In genomic region chr1:201895913-201896807, GRCh38 we compare ENCODE assay signal across 8 cellular contexts. TPM values are rescaled to one million over a fixed set of nuclear protein-coding genes. Genes with fewer than 3 reads are reported as not detected.
DNase-seq lines count a peak whose midpoint lies in the region; ATAC-seq and TF ChIP-seq lines count a peak whose summit lies in the region.

No MANE protein-coding gene starts in this region.

- H3K4me1 ChIP-seq in BE2C: no peaks in the 10 kb centered on the region
- peaks cover 30% of the 10 kb centered on the region for H3K4me1 ChIP-seq in NT2/D1 (ENCODE audit: insufficient read depth, insufficient read length)

- H3K4me3 ChIP-seq in BE2C (ENCODE audit: low read depth, low read length) (no peak overlapping the region), NT2/D1 (ENCODE audit: insufficient read length, low read depth) (no peak overlapping the region)

- H3K27me3 Mint-ChIP-seq in effector memory CD8-positive, alpha-beta T cell: peaks cover 35 to 42% of the 10 kb centered on the region in 2 donors

- H3K9ac ChIP-seq in NT2/D1 (ENCODE audit: insufficient read length, low read depth): no peak overlapping the region

- peaks cover 7% of the 10 kb centered on the region in 2 donors for H3K4me1 Mint-ChIP-seq in effector memory CD8-positive, alpha-beta T cell (ENCODE audit: low read depth in 2 of 2)

- H3K27ac Mint-ChIP-seq in effector memory CD8-positive, alpha-beta T cell: peak overlapping the region; percentile 68 to 78

- peak; percentile 67 for ATAC-seq in GM19397 (IDR thresholded peaks at IDR 0.05; ENCODE audit: unreplicated experiment)
- peak; percentile 96 for ATAC-seq in effector memory CD8-positive, alpha-beta T cell (replicated peaks)

- H3K9me3 ChIP-seq in BE2C (no peaks in the 10 kb centered on the region), NT2/D1 (ENCODE audit: insufficient read depth, low read length) (no peaks in the 10 kb centered on the region)

- no peaks in the 10 kb centered on the region for H3K9me3 Mint-ChIP-seq in effector memory CD8-positive, alpha-beta T cell

- DNase-seq in BE2C (peak; percentile 92), HS-5 (ENCODE audit: low read depth) (peak; percentile 64), NT2/D1 (ENCODE audit: low read depth, low spot score) (peak; percentile 97), mesenteric fat pad (ENCODE audit: low spot score) (peak; percentile 95)
- peak; percentile 91 for DNase-seq in activated CD8-positive, alpha-beta memory T cell treated with anti-CD3 and anti-CD28 coated beads for 24 hours
- DNase-seq in effector memory CD8-positive, alpha-beta T cell: peak; percentile 61 to 76 (median 69)
- DNase-seq in stimulated activated CD8-positive, alpha-beta memory T cell treated with anti-CD3 and anti-CD28 coated beads, Interleukin-15, amount 100 ng/mL, for 1 hour (ENCODE audit: low read depth): peak; percentile 60

- H3K27me3 ChIP-seq in BE2C: no peaks in the 10 kb centered on the region
- no peaks in the 10 kb centered on the region for H3K27me3 ChIP-seq in NT2/D1 (ENCODE audit: insufficient read depth, insufficient read length)

- H3K36me3 Mint-ChIP-seq in effector memory CD8-positive, alpha-beta T cell (ENCODE audit: insufficient read depth): peaks cover 2% of the 10 kb centered on the region

- H3K4me3 Mint-ChIP-seq in effector memory CD8-positive, alpha-beta T cell: peak overlapping the region; percentile 28 to 56

- H3K36me3 ChIP-seq in BE2C (no peaks in the 10 kb centered on the region), NT2/D1 (ENCODE audit: insufficient read depth, insufficient read length, low read length) (peaks cover 5% of the 10 kb centered on the region)

- TF ChIP-seq CTCF in BE2C (IDR thresholded peaks at IDR 0.05; ENCODE audit: low read depth, low read length): peak; percentile 98

RNA-seq across cellular contexts. Expression of gene SHISA4, which starts 7.5 kb away (rescaled TPM):
- polyA plus RNA-seq in BE2C (2012; ENCODE audit: insufficient read depth, insufficient read length, low read depth): 3.2 TPM
- 10.3 TPM for total RNA-seq in mesenteric fat pad

RNA-seq across cellular contexts. Expression of gene LMOD1, which starts 50.2 kb away (rescaled TPM):
- 0.40 TPM for polyA plus RNA-seq in BE2C (2012; ENCODE audit: insufficient read depth, insufficient read length, low read depth)
- total RNA-seq in mesenteric fat pad: 26.5 TPM

RNA-seq across cellular contexts. Expression of gene TIMM17A, which starts 59.1 kb away (rescaled TPM):
- 172 TPM for polyA plus RNA-seq in BE2C (2012; ENCODE audit: insufficient read depth, insufficient read length, low read depth)
- 61.7 TPM for total RNA-seq in mesenteric fat pad
